ENCODE assay signal across 13 cellular contexts in genomic region chr11:10351435-10351767, GRCh38. TPM values are rescaled to one million over a fixed set of nuclear protein-coding genes. Genes with fewer than 3 reads are reported as not detected.
DNase-seq lines count a peak whose midpoint lies in the region; ATAC-seq and TF ChIP-seq lines count a peak whose summit lies in the region.
"Had no signal": no experiment of that assay in that cellular context is flagged by ENCODE, and none has a peak within 500 bp of the region (broad histone marks: within the 10 kb centered on the region; RNA-seq: fewer than 3 reads in every experiment).

No MANE protein-coding gene starts in this region.

- no peak for TF ChIP-seq CTCF in osteoblast (IDR thresholded peaks at IDR 0.05; ENCODE audit: extremely low read depth, low read depth, low read length)

- H3K4me2 ChIP-seq in osteoblast (ENCODE audit: insufficient read depth, low read length): peak overlapping the region; percentile 62

- H3K36me3 ChIP-seq in ACC112 (ENCODE audit: insufficient read depth, low read length) (no peaks in the 10 kb centered on the region), SJCRH30 (no peaks in the 10 kb centered on the region), osteoblast (ENCODE audit: insufficient read depth, low read length) (no peaks in the 10 kb centered on the region)

- peaks cover 4% of the 10 kb centered on the region; the same call in 1 of the 2 replicates for H3K9me3 ChIP-seq in SJCRH30 (replicated peaks)
- no peaks in the 10 kb centered on the region for H3K9me3 ChIP-seq in osteoblast (ENCODE audit: low read depth, low read length)

- no peaks in the 10 kb centered on the region for H3K79me2 ChIP-seq in ACC112 (ENCODE audit: control insufficient read depth, insufficient read depth, low read length, unreplicated experiment)
- no peaks in the 10 kb centered on the region for H3K79me2 ChIP-seq in osteoblast (ENCODE audit: insufficient read depth, low read length)

- H3K4me3 ChIP-seq in ACC112 (ENCODE audit: low read depth, low read length) (no peak overlapping the region; the same call in 1 of the 2 replicates), SJCRH30 (peak overlapping the region; percentile 31), osteoblast (ENCODE audit: insufficient read depth, low read length) (no peak overlapping the region)

- no peaks in the 10 kb centered on the region for H3K27me3 ChIP-seq in ACC112 (ENCODE audit: insufficient read depth, low read length)
- H3K27me3 ChIP-seq in SJCRH30: no peaks in the 10 kb centered on the region
- no peaks in the 10 kb centered on the region for H3K27me3 ChIP-seq in osteoblast (ENCODE audit: insufficient read depth, low read length)

- intact Hi-C loops in left ventricle myocardium superior (cut with micrococcal nuclease): no loop called here

- H3K4me1 ChIP-seq in ACC112 (ENCODE audit: control insufficient read depth, insufficient read depth, low read length, unreplicated experiment) (peaks cover 60% of the 10 kb centered on the region), SJCRH30 (peaks cover 32% of the 10 kb centered on the region), osteoblast (ENCODE audit: insufficient read depth, low read length) (peaks cover 31% of the 10 kb centered on the region)

- ATAC-seq in left ventricle myocardium superior: no peak
- no peak for ATAC-seq in HG03025 (IDR thresholded peaks at IDR 0.05; ENCODE audit: low FRiP score, unreplicated experiment)
- no peak for ATAC-seq in GM19328 (IDR thresholded peaks at IDR 0.05; ENCODE audit: unreplicated experiment)
- ATAC-seq: natural killer cell treated with Interleukin-12 subunit alpha and Interleukin-12 subunit beta and Interleukin-15 and Interleukin-18, amount 100 ng/mL, for 72 hours had no signal

- DNase-seq in SJCRH30 (no peak), left ventricle myocardium superior (peak; percentile 46), osteoblast (ENCODE audit: insufficient read length, low spot score, missing footprints) (no peak), medulla oblongata (ENCODE audit: extremely low spot score) (no peak), NCI-H524 treated with DMSO at 0.1 percent for 48 hours (lab: John Stamatoyannopoulos, UW) (no peak)
- DNase-seq: activated CD4-positive, alpha-beta T cell treated with anti-CD3 and anti-CD28 coated beads for 4 hours; activated effector memory CD4-positive, alpha-beta T cell treated with anti-CD3 and anti-CD28 coated beads, Interleukin-2, amount 50 U/mL, for 16 hours; head of caudate nucleus; SIG-M5 had no signal

- no peaks in the 10 kb centered on the region for H4K20me1 ChIP-seq in osteoblast (ENCODE audit: insufficient read depth, low read length)

- H2AFZ ChIP-seq in ACC112 (ENCODE audit: low read length, unreplicated experiment): peak overlapping the region; percentile 43
- H2AFZ ChIP-seq in osteoblast (ENCODE audit: low read length): peak overlapping the region; percentile 44

- peak overlapping the region; percentile 66 for H3K27ac ChIP-seq in ACC112 (ENCODE audit: low read depth, low read length)
- peak overlapping the region; percentile 67 for H3K27ac ChIP-seq in SJCRH30
- peak overlapping the region; percentile 75 for H3K27ac ChIP-seq in osteoblast (ENCODE audit: low read depth, low read length)

RNA-seq across cellular contexts. Expression of gene ADM, which starts 46.5 kb away (rescaled TPM):
- total RNA-seq in SJCRH30 (2014; rRNA removed; shearing (Covaris generic)): 2.2 and 2.3 TPM in 2 replicates
- total RNA-seq in left ventricle myocardium superior (23.4 TPM), osteoblast (240 and 250 TPM in 2 replicates)

RNA-seq across cellular contexts. Expression of gene SBF2, which starts 57.4 kb away (rescaled TPM):
- total RNA-seq in SJCRH30 (2014; rRNA removed; shearing (Covaris generic)): 31.8 and 34.7 TPM in 2 replicates
- 17.9 TPM for total RNA-seq in left ventricle myocardium superior
- 61.2 and 71.0 TPM in 2 replicates for total RNA-seq in osteoblast
